ENCODE assay signal across 8 cellular contexts in genomic region chrX:87744391-87744790, GRCh38.
"Had no signal": no experiment of that assay in that cellular context is flagged by ENCODE, and none has a peak within 500 bp of the region (broad histone marks: within the 10 kb centered on the region; RNA-seq: fewer than 3 reads in every experiment).

No MANE protein-coding gene starts in this region.

- H3K9me3 ChIP-seq: HAP-1 had no signal

- H3K27ac ChIP-seq: GM23248, HL-60 had no signal

- ATAC-seq: HCT116 had no signal

- H3K9ac ChIP-seq: GM23248 had no signal

- DNase-seq: GM23248, GOT3, H7, HFFc6, KG1 had no signal

- H2AFZ ChIP-seq: GM23248 had no signal

- H3K36me3 ChIP-seq: HAP-1 had no signal

- H3K4me3 ChIP-seq: GM23248, HAP-1 had no signal

- H3K4me1 ChIP-seq: HAP-1 had no signal
